In genomic region chr16:82641336-82641984, GRCh38 we compare ENCODE assay signal across 10 cellular contexts. TPM values are rescaled to one million over a fixed set of nuclear protein-coding genes. Genes with fewer than 3 reads are reported as not detected.
DNase-seq lines count a peak whose midpoint lies in the region; ATAC-seq, FAIRE-seq and TF ChIP-seq lines count a peak whose summit lies in the region.
"Had no signal": no experiment of that assay in that cellular context is flagged by ENCODE, and none has a peak within 500 bp of the region (broad histone marks: within the 10 kb centered on the region; RNA-seq: fewer than 3 reads in every experiment).

No MANE protein-coding gene starts in this region.

- DNase-seq in AG10803 (ENCODE audit: low read depth) (peak; percentile 48), GM12892 (ENCODE audit: insufficient read length) (no peak), RKO (ENCODE audit: low spot score) (peak; percentile 19), fibroblast of peridontal ligament (ENCODE audit: extremely low read depth) (peak; percentile 69), NCI-H1436 treated with DMSO at 0.1 percent for 48 hours (lab: John Stamatoyannopoulos, UW) (no peak)
- DNase-seq in activated effector memory CD4-positive, alpha-beta T cell treated with Interleukin-2 at 50 U/mL for 16 hours = no peak
- DNase-seq: head of caudate nucleus had no signal

- H3K4me3 ChIP-seq in AG10803 (ENCODE audit: low read length) = no peak overlapping the region
- H3K4me3 ChIP-seq: SJSA1 had no signal

- peak; percentile 71 for TF ChIP-seq CTCF in AG10803 (conservative IDR thresholded peaks at IDR 0.05; ENCODE audit: low read length)

- ATAC-seq in GM19455 (IDR thresholded peaks at IDR 0.05; ENCODE audit: unreplicated experiment) = no peak
- no peak for ATAC-seq in HG02938 (IDR thresholded peaks at IDR 0.05; ENCODE audit: unreplicated experiment)

- TF ChIP-seq POLR2A in GM12892 (IDR thresholded peaks at IDR 0.05; ENCODE audit: low read depth, low read length) = no peak

- peak; percentile 14 for FAIRE-seq in GM12892 (lab: Jason Lieb, UNC)

RNA-seq across cellular contexts. Expression of gene CDH13, which starts 14.7 kb away (rescaled TPM):
- 0.53 TPM for polyA plus RNA-seq in GM12892 (2012; ENCODE audit: missing spikeins)

Comparison
In these comparisons a context has a peak if more than half of its experiments do, and no peak if none do; other contexts are left out.
1. DNase-seq: peak in AG10803 (single experiment), RKO (single experiment) and fibroblast of peridontal ligament (single experiment); none in GM12892 (single experiment), activated effector memory CD4-positive, alpha-beta T cell treated with Interleukin-2 at 50 U/mL for 16 hours (single experiment) and NCI-H1436 treated with DMSO at 0.1 percent for 48 hours (single experiment).